Comparison of ENCODE assay signal across 16 cellular contexts in the genomic region with DNA sequence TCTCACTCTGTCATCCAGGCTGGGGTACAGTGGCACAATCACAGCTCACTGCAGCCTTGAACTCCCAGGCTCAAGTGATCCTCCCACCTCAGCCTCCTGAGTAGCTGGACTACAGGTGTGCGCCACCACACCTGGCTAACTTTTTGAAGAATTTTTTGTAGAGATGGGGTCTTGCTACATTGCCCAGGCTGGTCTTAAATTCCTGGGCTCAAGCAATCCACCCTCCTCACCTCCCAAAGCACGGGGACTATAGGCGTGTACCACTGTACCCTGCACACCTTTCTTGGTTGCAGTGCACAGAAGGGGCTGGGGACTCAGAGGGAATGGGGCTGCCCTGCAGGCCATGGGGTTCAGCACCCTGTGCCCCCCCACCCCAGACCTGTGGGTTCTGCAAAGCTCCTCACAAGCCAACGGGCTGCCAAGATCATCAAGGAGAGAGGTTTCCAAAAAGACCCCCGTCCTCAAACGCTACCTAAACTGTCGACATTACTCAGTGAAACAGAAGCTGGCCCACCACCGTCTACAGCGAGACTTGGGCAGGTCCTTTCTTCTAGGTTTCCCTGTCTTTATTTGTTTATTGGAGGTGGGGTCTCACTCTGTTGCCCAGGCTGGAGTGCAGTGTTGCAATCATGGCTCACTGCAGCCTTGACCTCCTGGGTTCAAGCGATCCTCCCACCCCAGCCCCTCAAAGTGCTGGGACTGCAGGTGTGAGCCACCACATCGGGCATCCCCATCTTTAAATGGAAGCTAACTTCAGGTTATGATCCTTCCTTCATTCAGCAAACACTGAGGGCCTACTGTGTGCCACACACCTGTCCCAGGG. TPM values are rescaled to one million over a fixed set of nuclear protein-coding genes. Genes with fewer than 3 reads are reported as not detected.
DNase-seq lines count a peak whose midpoint lies in the region; ATAC-seq and TF ChIP-seq lines count a peak whose summit lies in the region.
"Had no signal": no experiment of that assay in that cellular context is flagged by ENCODE, and none has a peak within 500 bp of the region (broad histone marks: within the 10 kb centered on the region; RNA-seq: fewer than 3 reads in every experiment).

No MANE protein-coding gene starts in this region.

- no peaks in the 10 kb centered on the region for H3K36me3 Mint-ChIP-seq in WTC11
- H3K36me3 Mint-ChIP-seq in nephron progenitor cell (ENCODE audit: low read depth), result no peaks in the 10 kb centered on the region
- no peaks in the 10 kb centered on the region for H3K36me3 Mint-ChIP-seq in activated T-cell treated with anti-CD3 and anti-CD28 coated beads, Interleukin-2, amount 50 U/mL, for 24 hours (ENCODE audit: low read depth)
- H3K36me3 Mint-ChIP-seq: CD8-positive, alpha-beta T cell had no signal

- no peak for TF ChIP-seq CTCF in WTC11 (IDR thresholded peaks at IDR 0.05)
- TF ChIP-seq CTCF in nephron progenitor cell (IDR thresholded peaks at IDR 0.05), result no peak

- CTCF ChIA-PET in WTC11 (lab: Charles Lee), result no interaction called here

- H3K27me3 Mint-ChIP-seq in WTC11 (ENCODE audit: low read depth), result no peaks in the 10 kb centered on the region; the same call in 1 of the 2 replicates
- H3K27me3 Mint-ChIP-seq in nephron progenitor cell (ENCODE audit: low read depth, poor library complexity), result peaks cover 6% of the 10 kb centered on the region
- peaks cover 22% of the 10 kb centered on the region for H3K27me3 Mint-ChIP-seq in activated T-cell treated with anti-CD3 and anti-CD28 coated beads, Interleukin-2, amount 50 U/mL, for 24 hours

- ATAC-seq in left ventricle myocardium superior (no peak), left cardiac atrium (no peak), WTC11 (no peak), HG02973 (IDR thresholded peaks at IDR 0.05; ENCODE audit: unreplicated experiment) (no peak)
- ATAC-seq: CD8-positive, alpha-beta T cell; GM23338 had no signal

- DNase-seq in left ventricle myocardium superior (peak; percentile 14), left cardiac atrium (no peak), WTC11 (ENCODE audit: low spot score) (no peak), nephron progenitor cell (no peak), C1 segment of cervical spinal cord (lab: John Stamatoyannopoulos, UW) (no peak)
- no peak for DNase-seq in activated T-cell treated with anti-CD3 and anti-CD28 coated beads, Interleukin-2, amount 50 U/mL, for 24 hours
- DNase-seq: 8988T; AML-193; CD8-positive, alpha-beta T cell; COR-L47; DMS153; DMS79 treated with DMSO at 0.1 percent for 48 hours; EL; HFFc6 had no signal

- H3K4me1 Mint-ChIP-seq in WTC11 (no peaks in the 10 kb centered on the region), nephron progenitor cell (peaks cover 58% of the 10 kb centered on the region)
- no peaks in the 10 kb centered on the region for H3K4me1 Mint-ChIP-seq in activated T-cell treated with anti-CD3 and anti-CD28 coated beads, Interleukin-2, amount 50 U/mL, for 24 hours (ENCODE audit: low read depth)
- H3K4me1 Mint-ChIP-seq: GM23338 had no signal

- H3K9me3 Mint-ChIP-seq in WTC11 (no peaks in the 10 kb centered on the region), nephron progenitor cell (no peaks in the 10 kb centered on the region)
- H3K9me3 Mint-ChIP-seq in activated T-cell treated with anti-CD3 and anti-CD28 coated beads, Interleukin-2, amount 50 U/mL, for 24 hours, result no peaks in the 10 kb centered on the region
- H3K9me3 Mint-ChIP-seq: CD8-positive, alpha-beta T cell; GM23338; HFFc6 had no signal

- intact Hi-C loops in left ventricle myocardium superior (cut with micrococcal nuclease) (no loop called here), left cardiac atrium (cut with DNase I) (no loop called here)

- H3K4me3 Mint-ChIP-seq in WTC11 (no peak overlapping the region), nephron progenitor cell (peak overlapping the region; percentile 31)
- no peak overlapping the region for H3K4me3 Mint-ChIP-seq in activated T-cell treated with anti-CD3 and anti-CD28 coated beads, Interleukin-2, amount 50 U/mL, for 24 hours
- H3K4me3 Mint-ChIP-seq: CD8-positive, alpha-beta T cell; GM23338; HFFc6 had no signal

- POLR2A ChIA-PET in WTC11 (lab: Charles Lee), result no interaction called here

- H3K27ac Mint-ChIP-seq in WTC11 (no peak overlapping the region), nephron progenitor cell (no peak overlapping the region)
- H3K27ac Mint-ChIP-seq in activated T-cell treated with anti-CD3 and anti-CD28 coated beads, Interleukin-2, amount 50 U/mL, for 24 hours, result no peak overlapping the region
- H3K27ac Mint-ChIP-seq: CD8-positive, alpha-beta T cell; GM23338; HFFc6 had no signal

TF ChIP-seq in WTC11, 78 proteins besides CTCF, POLR2A, EP300 and RAD21:
- TF ChIP-seq ZNF121 (CRISPR knock-in tag; IDR thresholded peaks at IDR 0.05), result 0 out of 2 replicates have a peak, but pooled peaks have one; percentile 52
- TF ChIP-seq GTF2I (CRISPR knock-in tag; conservative IDR thresholded peaks at IDR 0.05), result no peak
TF ChIP-seq in WTC11: peak in this region for 1.

RNA-seq across cellular contexts. Expression of a gene that starts 26.6 kb away (rescaled TPM):
- total RNA-seq in left ventricle myocardium superior (12.0 TPM), left cardiac atrium (1 to 10 TPM; 6.0 to 9.5 TPM), WTC11 (2021) (4.1 to 4.6 TPM (median 4.4 TPM) in 3 replicates)
- total RNA-seq: CD8-positive, alpha-beta T cell had no signal
